17 cellular contexts compared by ENCODE assay signal in the genomic region with DNA sequence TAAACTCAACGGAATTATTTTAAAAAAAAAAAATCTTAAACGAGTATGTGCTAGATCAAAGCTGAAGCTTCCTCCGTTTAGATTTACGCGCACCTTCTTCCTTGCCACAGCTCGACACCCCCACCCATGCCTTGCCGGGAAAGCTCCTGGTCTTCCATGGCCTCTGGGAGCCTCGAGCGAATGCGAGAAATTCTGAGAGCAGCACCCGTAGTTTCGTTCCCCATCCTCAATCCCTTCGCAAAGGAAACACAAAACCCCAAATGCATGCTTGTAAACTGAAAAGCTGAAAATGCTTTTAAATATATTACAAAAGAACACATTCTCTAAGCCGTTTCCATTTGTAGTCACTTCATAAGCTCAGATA. TPM values are rescaled to one million over a fixed set of nuclear protein-coding genes. Genes with fewer than 3 reads are reported as not detected.
DNase-seq lines count a peak whose midpoint lies in the region; ATAC-seq, FAIRE-seq and TF ChIP-seq lines count a peak whose summit lies in the region.
"Had no signal": no experiment of that assay in that cellular context is flagged by ENCODE, and none has a peak within 500 bp of the region (broad histone marks: within the 10 kb centered on the region; RNA-seq: fewer than 3 reads in every experiment).

No MANE protein-coding gene starts in this region.

- no peak for DNase-seq in activated CD8-positive, alpha-beta memory T cell treated with anti-CD3 and anti-CD28 coated beads, Interleukin-2, amount 10 ng/mL, durations not matched to agents 7 days and 5 days
- no peak for DNase-seq in activated CD8-positive, alpha-beta memory T cell treated with anti-CD3 and anti-CD28 coated beads, Interleukin-2, amount 50 U/mL, for 48 hours
- DNase-seq in bronchial epithelial cell (ENCODE audit: low read depth) (peak; percentile 44), iPS-NIHi11 (ENCODE audit: low spot score) (peak; percentile 20), GM19240 (ENCODE audit: insufficient read length, low spot score) (no peak), NCI-H345 treated with DMSO at 0.1 percent for 48 hours (lab: John Stamatoyannopoulos, UW; ENCODE audit: unreplicated experiment) (no peak)
- no peak for DNase-seq in stimulated activated naive B cell treated with anti-CD40 and anti-IgM and Interleukin-4, amounts not matched to agents 10 μg/mL and 1 μg/mL and 100 μg/mL, for 72 hours
- DNase-seq: activated CD4-positive, alpha-beta T cell treated with anti-CD3 and anti-CD28 coated beads for 1 hour; activated effector memory CD4-positive, alpha-beta T cell treated with anti-CD3 and anti-CD28 coated beads, Interleukin-2, amount 50 U/mL, for 16 hours; MV-4-11; NCI-H774; stomach had no signal

- H3K27me3 Mint-ChIP-seq in activated CD8-positive, alpha-beta memory T cell treated with anti-CD3 and anti-CD28 coated beads, Interleukin-2, amount 10 ng/mL, durations not matched to agents 7 days and 5 days: peaks cover 32% of the 10 kb centered on the region
- peaks cover 42 to 46% of the 10 kb centered on the region in 2 donors for H3K27me3 Mint-ChIP-seq in stimulated activated naive B cell treated with anti-CD40 and anti-IgM and Interleukin-4, amounts not matched to agents 10 μg/mL and 1 μg/mL and 100 μg/mL, for 72 hours

- H3K27me3 ChIP-seq in bronchial epithelial cell (ENCODE audit: control insufficient read depth, insufficient read depth, low read length): no peaks in the 10 kb centered on the region

- H3K4me1 Mint-ChIP-seq in activated CD8-positive, alpha-beta memory T cell treated with anti-CD3 and anti-CD28 coated beads, Interleukin-2, amount 10 ng/mL, durations not matched to agents 7 days and 5 days: no peaks in the 10 kb centered on the region
- H3K4me1 Mint-ChIP-seq in stimulated activated naive B cell treated with anti-CD40 and anti-IgM and Interleukin-4, amounts not matched to agents 10 μg/mL and 1 μg/mL and 100 μg/mL, for 72 hours: peaks cover 4 to 9% of the 10 kb centered on the region in 2 donors

- peak overlapping the region; percentile 52 for H3K27ac Mint-ChIP-seq in activated CD8-positive, alpha-beta memory T cell treated with anti-CD3 and anti-CD28 coated beads, Interleukin-2, amount 10 ng/mL, durations not matched to agents 7 days and 5 days
- H3K27ac Mint-ChIP-seq in stimulated activated naive B cell treated with anti-CD40 and anti-IgM and Interleukin-4, amounts not matched to agents 10 μg/mL and 1 μg/mL and 100 μg/mL, for 72 hours: peak overlapping the region; percentile 14
- H3K27ac Mint-ChIP-seq: dendritic cell treated with granulocyte-macrophage colony-stimulating factor and Interleukin-4, amounts not matched to agents 40 ng/mL and 50 ng/mL, for 4 days had no signal

- no peak overlapping the region for H3K4me3 Mint-ChIP-seq in activated CD8-positive, alpha-beta memory T cell treated with anti-CD3 and anti-CD28 coated beads, Interleukin-2, amount 10 ng/mL, durations not matched to agents 7 days and 5 days
- H3K4me3 Mint-ChIP-seq in stimulated activated naive B cell treated with anti-CD40 and anti-IgM and Interleukin-4, amounts not matched to agents 10 μg/mL and 1 μg/mL and 100 μg/mL, for 72 hours: no peak overlapping the region

- CTCF ChIA-PET in activated CD8-positive, alpha-beta memory T cell treated with anti-CD3 and anti-CD28 coated beads, Interleukin-2, amount 10 ng/mL, durations not matched to agents 7 days and 5 days (lab: Charles Lee): no interaction called here

- FAIRE-seq in bronchial epithelial cell (lab: Jason Lieb, UNC): no peak

- no peak for ATAC-seq in activated CD8-positive, alpha-beta memory T cell treated with anti-CD3 and anti-CD28 coated beads, Interleukin-2, amount 10 ng/mL, durations not matched to agents 7 days and 5 days
- ATAC-seq in stimulated activated naive B cell treated with anti-CD40 and anti-IgM and Interleukin-4, amounts not matched to agents 10 μg/mL and 1 μg/mL and 100 μg/mL, for 72 hours (replicated peaks): no peak
- no peak for ATAC-seq in GM18520 (IDR thresholded peaks at IDR 0.05; ENCODE audit: unreplicated experiment)

- no peak for TF ChIP-seq CTCF in bronchial epithelial cell (IDR thresholded peaks at IDR 0.05; ENCODE audit: insufficient read depth, low read length, severe bottlenecking)

- peaks cover 8% of the 10 kb centered on the region for H3K36me3 Mint-ChIP-seq in activated CD8-positive, alpha-beta memory T cell treated with anti-CD3 and anti-CD28 coated beads, Interleukin-2, amount 10 ng/mL, durations not matched to agents 7 days and 5 days
- H3K36me3 Mint-ChIP-seq in stimulated activated naive B cell treated with anti-CD40 and anti-IgM and Interleukin-4, amounts not matched to agents 10 μg/mL and 1 μg/mL and 100 μg/mL, for 72 hours: peaks cover 6 to 11% of the 10 kb centered on the region in 2 donors

- H3K36me3 ChIP-seq in bronchial epithelial cell (ENCODE audit: control insufficient read depth, insufficient read depth, low read length): no peaks in the 10 kb centered on the region
- H3K36me3 ChIP-seq: stomach had no signal

- H3K9me3 Mint-ChIP-seq in activated CD8-positive, alpha-beta memory T cell treated with anti-CD3 and anti-CD28 coated beads, Interleukin-2, amount 10 ng/mL, durations not matched to agents 7 days and 5 days (ENCODE audit: low read depth): peaks cover 5% of the 10 kb centered on the region
- peaks cover 0 to 2% of the 10 kb centered on the region in 2 donors for H3K9me3 Mint-ChIP-seq in stimulated activated naive B cell treated with anti-CD40 and anti-IgM and Interleukin-4, amounts not matched to agents 10 μg/mL and 1 μg/mL and 100 μg/mL, for 72 hours
- H3K9me3 Mint-ChIP-seq: dendritic cell treated with granulocyte-macrophage colony-stimulating factor and Interleukin-4, amounts not matched to agents 40 ng/mL and 50 ng/mL, for 4 days had no signal

- peak overlapping the region; percentile 92 for H3K4me3 ChIP-seq in bronchial epithelial cell (ENCODE audit: low read depth, low read length)
- H3K4me3 ChIP-seq: SK-N-MC had no signal

RNA-seq across cellular contexts. Expression of gene DSC3, which starts 1.6 kb away (rescaled TPM):
- total RNA-seq in activated CD8-positive, alpha-beta memory T cell treated with anti-CD3 and anti-CD28 coated beads, Interleukin-2, amount 10 ng/mL, durations not matched to agents 7 days and 5 days: not detected
- 193 and 198 TPM in 2 replicates for total RNA-seq in bronchial epithelial cell
- total RNA-seq: A673, myocyte had no signal

Comparison
In these comparisons a context has a peak if more than half of its experiments do, and no peak if none do; other contexts are left out.
1. DNase-seq: peak in bronchial epithelial cell (single experiment) and iPS-NIHi11 (single experiment); none in activated CD8-positive, alpha-beta memory T cell treated with anti-CD3 and anti-CD28 coated beads, Interleukin-2, amount 10 ng/mL, durations not matched to agents 7 days and 5 days (single experiment), activated CD8-positive, alpha-beta memory T cell treated with anti-CD3 and anti-CD28 coated beads, Interleukin-2, amount 50 U/mL, for 48 hours (single experiment), stimulated activated naive B cell treated with anti-CD40 and anti-IgM and Interleukin-4, amounts not matched to agents 10 μg/mL and 1 μg/mL and 100 μg/mL, for 72 hours (single experiment), GM19240 (single experiment) and NCI-H345 treated with DMSO at 0.1 percent for 48 hours (single experiment).
2. RNA of gene DSC3, which starts 1.6 kb away (total RNA-seq): 193 to 198 TPM in bronchial epithelial cell; not detected in activated CD8-positive, alpha-beta memory T cell treated with anti-CD3 and anti-CD28 coated beads, Interleukin-2, amount 10 ng/mL, durations not matched to agents 7 days and 5 days; every median in the first group is over 100 times any median in the second.